Comparison of ENCODE assay signal across 24 cellular contexts in the genomic region with DNA sequence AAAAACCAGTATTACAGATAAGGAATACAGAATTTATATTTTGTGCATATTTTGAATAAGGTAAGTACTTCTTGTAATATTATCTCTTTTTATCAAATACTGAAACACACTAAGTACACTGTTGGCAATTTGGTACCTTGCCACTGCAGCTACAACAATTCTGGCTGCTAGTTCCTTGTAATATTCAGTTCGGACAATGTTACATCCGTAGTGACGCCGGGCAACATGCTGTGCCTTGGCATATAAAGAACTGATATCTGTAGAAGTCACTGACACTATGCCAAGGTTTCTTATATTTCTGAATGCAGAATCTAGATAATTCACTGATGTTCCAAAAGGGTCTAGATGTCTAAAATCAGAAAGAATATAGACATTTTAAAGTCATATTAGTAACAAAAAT.
"Had no signal": no experiment of that assay in that cellular context is flagged by ENCODE, and none has a peak within 500 bp of the region (broad histone marks: within the 10 kb centered on the region; RNA-seq: fewer than 3 reads in every experiment).

No MANE protein-coding gene starts in this region.

- H3K4me3 ChIP-seq: breast epithelium, gastrocnemius medialis, mucosa of descending colon, right atrium auricular region, suprapubic skin, tibial nerve had no signal

- DNase-seq: activated CD4-positive, alpha-beta T cell treated with anti-CD3 and anti-CD28 coated beads for 36 hours; activated CD4-positive, CD25-positive, alpha-beta regulatory T cell; activated CD8-positive, alpha-beta memory T cell treated with anti-CD3 and anti-CD28 coated beads, Interleukin-2, amount 10 ng/mL, durations not matched to agents 7 days and 5 days; activated CD8-positive, alpha-beta T cell treated with anti-CD3 and anti-CD28 coated beads, Interleukin-2, amount 10 ng/mL, durations not matched to agents 7 days and 5 days; activated naive CD8-positive, alpha-beta T cell treated with anti-CD3 and anti-CD28 coated beads, Interleukin-2, amount 50 U/mL, for 24 hours; activated T-cell treated with anti-CD3 and anti-CD28 coated beads, Interleukin-2, amount 50 U/mL, for 48 hours; amygdala; central memory CD4-positive, alpha-beta T cell; dermis blood vessel endothelial cell; effector CD4-positive, alpha-beta T cell; gastrocnemius medialis; glutamatergic neuron; islet precursor cell; left cardiac atrium; left ventricle myocardium superior; mucosa of descending colon; stimulated activated CD4-positive, alpha-beta T cell treated with anti-CD3 and anti-CD28 coated beads, Interleukin-15, amount 100 ng/mL, for 24 hours; stimulated activated CD4-positive, alpha-beta T cell treated with anti-CD3 and anti-CD28 coated beads, Interleukin-2, amount 100 ng/mL, for 24 hours; stimulated activated naive B cell treated with anti-CD40 and anti-IgM and Interleukin-4, amounts not matched to agents 10 μg/mL and 1 μg/mL and 100 μg/mL, for 72 hours; T-helper 2 cell had no signal
